ENCODE assay signal across 9 cellular contexts in the genomic region with DNA sequence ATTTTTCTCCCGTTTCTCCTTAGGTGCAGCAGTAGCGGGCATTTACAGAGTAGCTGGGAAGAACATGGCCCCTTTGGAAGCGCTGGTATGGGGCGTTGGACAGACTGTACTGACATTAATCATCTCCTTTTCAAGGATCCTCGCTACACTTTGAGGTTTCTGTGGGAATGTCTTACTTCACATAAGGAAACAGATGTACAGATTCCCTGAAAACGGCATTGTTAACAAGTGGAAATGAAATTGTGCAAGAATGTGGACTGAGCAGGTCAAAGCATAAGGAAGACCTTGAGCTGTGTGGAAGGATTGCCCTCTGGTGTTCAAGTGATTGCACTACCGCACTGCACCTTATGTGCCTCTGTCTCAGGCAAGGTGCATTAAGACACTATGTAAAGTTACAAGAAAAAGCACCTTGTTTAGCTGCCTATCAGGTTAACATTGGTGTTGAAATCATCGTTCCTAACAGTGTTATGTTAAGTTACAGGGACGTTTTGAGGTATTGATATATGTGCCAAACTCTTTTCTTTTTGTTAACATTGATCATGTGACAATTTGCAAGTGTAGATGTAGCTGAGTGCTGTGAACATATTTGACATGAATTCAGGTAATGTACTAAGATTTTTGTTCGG. TPM values are rescaled to one million over a fixed set of nuclear protein-coding genes. Genes with fewer than 3 reads are reported as not detected.
DNase-seq lines count a peak whose midpoint lies in the region; ATAC-seq and TF ChIP-seq lines count a peak whose summit lies in the region.
"Had no signal": no experiment of that assay in that cellular context is flagged by ENCODE, and none has a peak within 500 bp of the region (broad histone marks: within the 10 kb centered on the region; RNA-seq: fewer than 3 reads in every experiment).

No MANE protein-coding gene starts in this region.

- H3K4me2 ChIP-seq in Loucy (ENCODE audit: low read depth, low read length, poor library complexity, severe bottlenecking), result no peak overlapping the region

- H3K27ac ChIP-seq in right atrium auricular region, result no peak overlapping the region
- H3K27ac ChIP-seq: skin epidermis had no signal

- intact Hi-C loops in sciatic nerve (cut with DNase I), result no loop called here

- H3K9me2 ChIP-seq in Loucy (replicated peaks; ENCODE audit: low read depth, low read length), result no peaks in the 10 kb centered on the region

- H3K9me3 ChIP-seq in HAP-1 (no peaks in the 10 kb centered on the region), Loucy (ENCODE audit: insufficient read depth, low read depth, low read length) (no peaks in the 10 kb centered on the region), right atrium auricular region (no peaks in the 10 kb centered on the region)

- in situ Hi-C loops in HAP-1 (cut with MboI; ENCODE audit: low sequenced_read_pairs), result loop anchor here (10.0 kb wide), 2 partner anchors 81 to 431 kb away; no protein-coding TSS in a partner anchor

- no peaks in the 10 kb centered on the region for H3K79me2 ChIP-seq in Loucy (ENCODE audit: insufficient read depth, low read length)

- DNase-seq in NCI-H1092 treated with DMSO at 0.1 percent for 48 hours (lab: John Stamatoyannopoulos, UW) (peak; percentile 2), NCI-H1092 (lab: John Stamatoyannopoulos, UW) (no peak), HAP-1 (ENCODE audit: low spot score in 2 of 2) (peak; percentile 73 to 79), SK-N-DZ (ENCODE audit: low spot score) (peak; percentile 57), amniotic epithelial cell (ENCODE audit: low read depth) (peak; percentile 93), right atrium auricular region (ENCODE audit: low spot score) (peak; percentile 66), sciatic nerve (ENCODE audit: low spot score) (no peak)

- ATAC-seq in sciatic nerve, result peak; percentile 94

- H3F3A ChIP-seq in Loucy (ENCODE audit: low read depth), result no peaks in the 10 kb centered on the region

- TF ChIP-seq CTCF in Loucy (conservative IDR thresholded peaks at IDR 0.05; ENCODE audit: low read length), result peak; percentile 96
- peak; percentile 54 to 86 for TF ChIP-seq CTCF in right atrium auricular region (IDR thresholded peaks at IDR 0.05)

- H4K20me1 ChIP-seq in Loucy (ENCODE audit: insufficient read depth, low read length, poor library complexity, severe bottlenecking), result no peaks in the 10 kb centered on the region

- H3K4me1 ChIP-seq in HAP-1 (no peaks in the 10 kb centered on the region), Loucy (ENCODE audit: insufficient read depth, low read length, poor library complexity, severe bottlenecking) (no peaks in the 10 kb centered on the region), right atrium auricular region (no peaks in the 10 kb centered on the region)

- H3K27me3 ChIP-seq in HAP-1 (ENCODE audit: low read depth) (no peaks in the 10 kb centered on the region), Loucy (ENCODE audit: insufficient read depth, low read length, poor library complexity, severe bottlenecking) (no peaks in the 10 kb centered on the region), right atrium auricular region (no peaks in the 10 kb centered on the region)

- no peak overlapping the region for H3K9ac ChIP-seq in Loucy (ENCODE audit: low read depth, low read length, poor library complexity, severe bottlenecking)

- H3K4me3 ChIP-seq in HAP-1 (no peak overlapping the region), Loucy (ENCODE audit: low read length, poor library complexity, severe bottlenecking) (no peak overlapping the region), right atrium auricular region (no peak overlapping the region)
- H3K4me3 ChIP-seq: skin epidermis had no signal

- no peak overlapping the region for H2AFZ ChIP-seq in Loucy (ENCODE audit: low read length)

- H3K36me3 ChIP-seq in HAP-1 (replicated peaks) (peaks cover 6% of the 10 kb centered on the region), Loucy (ENCODE audit: insufficient read depth, low read length) (peaks cover 42% of the 10 kb centered on the region; the same call in 1 of the 2 replicates), right atrium auricular region (no peaks in the 10 kb centered on the region)

RNA-seq across cellular contexts. Expression of a gene that starts 38.0 kb away (rescaled TPM):
- polyA plus RNA-seq in SK-N-DZ (2014; cell fraction: cytosol; rRNA removed), result 10.7 and 11.3 TPM in 2 replicates
- polyA plus RNA-seq in SK-N-DZ (2014; cell fraction: nucleus; rRNA removed), result 5.8 and 7.6 TPM in 2 replicates
- total RNA-seq in right atrium auricular region (1 to 10 TPM; 3.6 to 3.8 TPM), sciatic nerve (9.5 TPM)

Comparison
In these comparisons a context has a peak if more than half of its experiments do, and no peak if none do; other contexts are left out.
1. DNase-seq: peak in NCI-H1092 treated with DMSO at 0.1 percent for 48 hours (single experiment), HAP-1 (2 of 2), SK-N-DZ (single experiment), amniotic epithelial cell (single experiment) and right atrium auricular region (single experiment); none in NCI-H1092 (single experiment) and sciatic nerve (single experiment).